ENCODE assay signal across 8 cellular contexts in genomic region chr10:72337039-72337629, GRCh38. TPM values are rescaled to one million over a fixed set of nuclear protein-coding genes. Genes with fewer than 3 reads are reported as not detected.
DNase-seq lines count a peak whose midpoint lies in the region; ATAC-seq and TF ChIP-seq lines count a peak whose summit lies in the region.

No MANE protein-coding gene starts in this region.

- peak in 1 of 2 donors; percentile 8 for TF ChIP-seq POLR2A in uterus (IDR thresholded peaks at IDR 0.05)

- H3K27ac ChIP-seq in OCI-LY1 (ENCODE audit: low read depth, low read length, poor library complexity, severe bottlenecking), result no peak overlapping the region
- H3K27ac ChIP-seq in neural progenitor cell, result peak overlapping the region; percentile 74
- H3K27ac ChIP-seq in uterus, result peak overlapping the region; percentile 75 to 87

- H3K27me3 Mint-ChIP-seq in neural progenitor cell (ENCODE audit: insufficient read depth, low read depth), result peaks cover 5% of the 10 kb centered on the region

- no peaks in the 10 kb centered on the region for H3K9me3 Mint-ChIP-seq in neural progenitor cell

- H3K27me3 ChIP-seq in BJ (ENCODE audit: control insufficient read depth, insufficient read depth, low read length), result no peaks in the 10 kb centered on the region
- no peaks in the 10 kb centered on the region for H3K27me3 ChIP-seq in OCI-LY1 (ENCODE audit: insufficient read depth, low read length)
- H3K27me3 ChIP-seq in neural progenitor cell, result no peaks in the 10 kb centered on the region
- H3K27me3 ChIP-seq in uterus, result no peaks in the 10 kb centered on the region

- H3K4me1 ChIP-seq in OCI-LY1 (ENCODE audit: insufficient read depth, low read length, severe bottlenecking) (peaks cover 39% of the 10 kb centered on the region), neural progenitor cell (peaks cover 35% of the 10 kb centered on the region), uterus (peaks cover 7 to 19% of the 10 kb centered on the region in 2 donors)

- intact Hi-C loops in uterus (cut with DNase I; ENCODE audit: low total_unique reads), result loop anchor here (5.0 to 10.0 kb wide), 3 partner anchors 62 to 382 kb away; partner anchors contain the start of gene DDIT4

- H3K36me3 ChIP-seq in BJ (ENCODE audit: control insufficient read depth, insufficient read depth, low read length), result peaks cover 25% of the 10 kb centered on the region
- peaks cover 29% of the 10 kb centered on the region; the same call in 1 of the 2 replicates for H3K36me3 ChIP-seq in OCI-LY1 (ENCODE audit: insufficient read depth, low read length)
- H3K36me3 ChIP-seq in neural progenitor cell, result peaks cover 5% of the 10 kb centered on the region
- no peaks in the 10 kb centered on the region for H3K36me3 ChIP-seq in uterus

- H3K4me3 ChIP-seq in BJ (ENCODE audit: low read depth, low read length), result no peak overlapping the region
- no peak overlapping the region for H3K4me3 ChIP-seq in OCI-LY1 (ENCODE audit: low read depth, low read length, poor library complexity, severe bottlenecking)
- no peak overlapping the region for H3K4me3 ChIP-seq in fibroblast of the aortic adventitia (ENCODE audit: low read depth, low read length)
- no peak overlapping the region for H3K4me3 ChIP-seq in neural progenitor cell
- H3K4me3 ChIP-seq in uterus, result no peak overlapping the region

- H3K4me2 ChIP-seq in OCI-LY1 (ENCODE audit: low read length) (no peak overlapping the region), neural progenitor cell (peak overlapping the region; percentile 4)

- DNase-seq in BJ (ENCODE audit: low read depth) (no peak), HEK293T (ENCODE audit: extremely low spot score) (peak; percentile 73), fibroblast of the aortic adventitia (ENCODE audit: low read depth) (peak; percentile 74), neural progenitor cell (ENCODE audit: low spot score) (peak; percentile 84), uterus (peak; percentile 87 to 90)
- DNase-seq in activated effector memory CD4-positive, alpha-beta T cell treated with Interleukin-2 at 50 U/mL for 16 hours, result peak; percentile 56

- CTCF ChIA-PET in BJ (lab: Yijun Ruan, JAX) (interaction anchor here (0.6 to 2.6 kb wide), 31 partner anchors 10 to 432 kb away, joined by 3 to 22 read pairs (median 5); partner anchors contain the start of genes DDIT4 and DNAJB12), HEK293T (lab: Yijun Ruan, JAX) (interaction anchor here (0.6 to 1.5 kb wide), 6 partner anchors 8 to 740 kb away, joined by 3 to 5 read pairs (median 3); no protein-coding TSS in a partner anchor)

- H3F3A ChIP-seq in OCI-LY1 (ENCODE audit: insufficient read depth, low read length) (0 out of 2 replicates have a peak, but pooled peaks cover 4% of the 10 kb centered on the region), neural progenitor cell (ENCODE audit: low read depth) (peaks cover 37% of the 10 kb centered on the region)

- no peak overlapping the region for H2AFZ ChIP-seq in OCI-LY1 (ENCODE audit: low read length)
- no peak overlapping the region for H2AFZ ChIP-seq in neural progenitor cell (replicated peaks)

- peaks cover 53% of the 10 kb centered on the region for H3K4me1 Mint-ChIP-seq in neural progenitor cell

- H3K79me2 ChIP-seq in OCI-LY1 (ENCODE audit: insufficient read depth, low read length), result no peaks in the 10 kb centered on the region
- H3K79me2 ChIP-seq in neural progenitor cell (ENCODE audit: low read depth), result no peaks in the 10 kb centered on the region

- H3K9me2 ChIP-seq in OCI-LY1 (ENCODE audit: low read depth, low read length), result no peaks in the 10 kb centered on the region

- H4K20me1 ChIP-seq in OCI-LY1 (ENCODE audit: insufficient read depth, low read length), result no peaks in the 10 kb centered on the region
- H4K20me1 ChIP-seq in neural progenitor cell (ENCODE audit: low read depth), result no peaks in the 10 kb centered on the region

- H3K27ac Mint-ChIP-seq in neural progenitor cell, result peak overlapping the region; percentile 10

- H3K36me3 Mint-ChIP-seq in neural progenitor cell, result peaks cover 7% of the 10 kb centered on the region

- H3K9ac ChIP-seq in OCI-LY1 (ENCODE audit: low read length) (no peak overlapping the region), neural progenitor cell (no peak overlapping the region)

- POLR2A ChIA-PET in BJ (lab: Charles Lee), result no interaction called here
- POLR2A ChIA-PET in HEK293T (lab: Yijun Ruan, JAX), result interaction anchor here (0.8 to 2.3 kb wide), 3 partner anchors 59 to 64 kb away, joined by 4 to 10 read pairs (median 5); partner anchors contain the start of gene DDIT4

- H3K9me3 ChIP-seq in OCI-LY1 (ENCODE audit: low read length), result no peaks in the 10 kb centered on the region
- no peaks in the 10 kb centered on the region for H3K9me3 ChIP-seq in neural progenitor cell (ENCODE audit: low read depth)
- H3K9me3 ChIP-seq in uterus, result no peaks in the 10 kb centered on the region

- H3K4me3 Mint-ChIP-seq in neural progenitor cell, result peak overlapping the region; percentile 13

- TF ChIP-seq CTCF in BJ (IDR thresholded peaks at IDR 0.05; ENCODE audit: insufficient read depth, low read depth, low read length) (peak; percentile 95), OCI-LY1 (IDR thresholded peaks at IDR 0.05; ENCODE audit: low read length) (peak; percentile 98), fibroblast of the aortic adventitia (IDR thresholded peaks at IDR 0.05; ENCODE audit: insufficient read depth, low read length) (peak; percentile 97), neural progenitor cell (IDR thresholded peaks at IDR 0.05) (peak; percentile 98), uterus (IDR thresholded peaks at IDR 0.05) (peak; percentile 92 to 96 (median 95))

- no peak for ATAC-seq in GM18502 (IDR thresholded peaks at IDR 0.05; ENCODE audit: poor library complexity, unreplicated experiment)

TF ChIP-seq in HEK293T, 16 proteins besides CTCF, POLR2A, EP300 and RAD21:
- TF ChIP-seq FOXK2 (IDR thresholded peaks at IDR 0.05) (no peak), HDGF (IDR thresholded peaks at IDR 0.05; ENCODE audit: borderline replicate concordance) (no peak)

RNA-seq across cellular contexts. Expression of gene DNAJB12, which starts 17.6 kb away (rescaled TPM):
- polyA plus RNA-seq in BJ (2011; rRNA removed), result 26.4 and 38.8 TPM in 2 replicates
- 25.6 and 25.9 TPM in 2 replicates for polyA minus RNA-seq in BJ (2011; rRNA and poly(A)+ RNA removed)
- total RNA-seq in fibroblast of the aortic adventitia (ENCODE audit: low replicate concordance), result 17.7 and 24.5 TPM in 2 replicates
- 8.8 and 16.1 TPM in 2 replicates for total RNA-seq in neural progenitor cell (ENCODE audit: low replicate concordance)
- 10 to 100 TPM; 18.4 to 34.8 (median 22.7) TPM for total RNA-seq in uterus
